In genomic region chr1:59355361-59355760, GRCh38 we compare ENCODE assay signal across 14 cellular contexts. TPM values are rescaled to one million over a fixed set of nuclear protein-coding genes. Genes with fewer than 3 reads are reported as not detected.
DNase-seq lines count a peak whose midpoint lies in the region; ATAC-seq and TF ChIP-seq lines count a peak whose summit lies in the region.
"Had no signal": no experiment of that assay in that cellular context is flagged by ENCODE, and none has a peak within 500 bp of the region (broad histone marks: within the 10 kb centered on the region; RNA-seq: fewer than 3 reads in every experiment).

No MANE protein-coding gene starts in this region.

- DNase-seq in T-helper 1 cell: no peak
- DNase-seq in PC-3: no peak
- DNase-seq in stimulated activated effector memory CD8-positive, alpha-beta T cell treated with anti-CD3 and anti-CD28 coated beads, Interleukin-12 subunit alpha, Interleukin-12 subunit beta, amount 100 ng/mL, for 72 hours (ENCODE audit: low spot score in 2 of 2): no peak
- DNase-seq in NCI-H1417 (lab: John Stamatoyannopoulos, UW): no peak
- DNase-seq in AG20443 (ENCODE audit: low spot score): no peak
- no peak for DNase-seq in NCI-H1048 (lab: John Stamatoyannopoulos, UW)
- DNase-seq: activated CD4-positive, alpha-beta T cell treated with anti-CD3 and anti-CD28 coated beads for 1 hour; NK-92 treated with Interleukin-12 subunit alpha and Interleukin-12 subunit beta, amount 100 ng/mL, for 24 hours; upper lobe of left lung had no signal

- CTCF ChIA-PET in PC-3 (lab: Charles Lee): no interaction called here

- ATAC-seq in HG02571 (IDR thresholded peaks at IDR 0.05; ENCODE audit: unreplicated experiment) (peak; percentile 68), PC-3 (peak; percentile 31; the same call in 1 of the 2 replicates)
- peak; percentile 79 for ATAC-seq in stimulated activated effector memory CD8-positive, alpha-beta T cell treated with anti-CD3 and anti-CD28 coated beads, Interleukin-12 subunit alpha, Interleukin-12 subunit beta, amount 100 ng/mL, for 72 hours
- ATAC-seq: A549 had no signal

- peak overlapping the region; percentile 31 for H3K27ac Mint-ChIP-seq in T-helper 1 cell treated with Interleukin-12 subunit alpha and Interleukin-12 subunit beta and Interleukin-4 antibody, amounts not matched to agents 30 μg/mL and 1 μg/mL, for 36 hours
- peak overlapping the region; percentile 79 for H3K27ac Mint-ChIP-seq in stimulated activated effector memory CD8-positive, alpha-beta T cell treated with anti-CD3 and anti-CD28 coated beads, Interleukin-12 subunit alpha, Interleukin-12 subunit beta, amount 100 ng/mL, for 72 hours

- H3K27me3 ChIP-seq in PC-3 (ENCODE audit: low read length): no peaks in the 10 kb centered on the region
- H3K27me3 ChIP-seq: upper lobe of left lung had no signal

- no peak overlapping the region for H2AFZ ChIP-seq in PC-3 (ENCODE audit: low read length)

- POLR2A ChIA-PET in PC-3 (lab: Charles Lee; ENCODE audit: unreplicated experiment): interaction anchor here (0.6 kb wide), 1 partner anchor 37 kb away, joined by 6 read pairs; no protein-coding TSS in a partner anchor

- no peak overlapping the region for H3K27ac ChIP-seq in PC-3 (ENCODE audit: low read length)
- H3K27ac ChIP-seq: A549, upper lobe of left lung had no signal

- H3K9me3 Mint-ChIP-seq in T-helper 1 cell treated with Interleukin-12 subunit alpha and Interleukin-12 subunit beta and Interleukin-4 antibody, amounts not matched to agents 30 μg/mL and 1 μg/mL, for 36 hours: peaks cover 4% of the 10 kb centered on the region
- H3K9me3 Mint-ChIP-seq in stimulated activated effector memory CD8-positive, alpha-beta T cell treated with anti-CD3 and anti-CD28 coated beads, Interleukin-12 subunit alpha, Interleukin-12 subunit beta, amount 100 ng/mL, for 72 hours: no peaks in the 10 kb centered on the region
- H3K9me3 Mint-ChIP-seq: IgD-negative memory B cell had no signal

- no peak overlapping the region for H3K9ac ChIP-seq in PC-3 (ENCODE audit: low read length)

- no peaks in the 10 kb centered on the region for H3F3A ChIP-seq in PC-3 (ENCODE audit: low read length, unreplicated experiment)

- no peaks in the 10 kb centered on the region for H3K79me2 ChIP-seq in PC-3 (ENCODE audit: low read length)

- H4K20me1 ChIP-seq in PC-3 (ENCODE audit: low read length): no peaks in the 10 kb centered on the region

- H3K9me3 ChIP-seq in PC-3 (ENCODE audit: low read length): no peaks in the 10 kb centered on the region
- H3K9me3 ChIP-seq: A549, upper lobe of left lung had no signal

- H3K36me3 Mint-ChIP-seq in T-helper 1 cell treated with Interleukin-12 subunit alpha and Interleukin-12 subunit beta and Interleukin-4 antibody, amounts not matched to agents 30 μg/mL and 1 μg/mL, for 36 hours (ENCODE audit: low read depth): peaks cover 19% of the 10 kb centered on the region
- no peaks in the 10 kb centered on the region for H3K36me3 Mint-ChIP-seq in stimulated activated effector memory CD8-positive, alpha-beta T cell treated with anti-CD3 and anti-CD28 coated beads, Interleukin-12 subunit alpha, Interleukin-12 subunit beta, amount 100 ng/mL, for 72 hours

- no peaks in the 10 kb centered on the region for H3K27me3 Mint-ChIP-seq in T-helper 1 cell treated with Interleukin-12 subunit alpha and Interleukin-12 subunit beta and Interleukin-4 antibody, amounts not matched to agents 30 μg/mL and 1 μg/mL, for 36 hours (ENCODE audit: low read depth)
- H3K27me3 Mint-ChIP-seq: IgD-negative memory B cell had no signal

- no peaks in the 10 kb centered on the region for H3K36me3 ChIP-seq in PC-3 (ENCODE audit: low read depth, low read length)
- H3K36me3 ChIP-seq: upper lobe of left lung had no signal

- H3K4me3 Mint-ChIP-seq in T-helper 1 cell treated with Interleukin-12 subunit alpha and Interleukin-12 subunit beta and Interleukin-4 antibody, amounts not matched to agents 30 μg/mL and 1 μg/mL, for 36 hours: no peak overlapping the region
- H3K4me3 Mint-ChIP-seq in stimulated activated effector memory CD8-positive, alpha-beta T cell treated with anti-CD3 and anti-CD28 coated beads, Interleukin-12 subunit alpha, Interleukin-12 subunit beta, amount 100 ng/mL, for 72 hours: peak overlapping the region; percentile 21

- H3K9me2 ChIP-seq in PC-3 (replicated peaks; ENCODE audit: low read length): no peaks in the 10 kb centered on the region

- H3K4me2 ChIP-seq in PC-3 (ENCODE audit: low read length): no peak overlapping the region
- H3K4me2 ChIP-seq: A549 had no signal

- BruUV-seq in PC-3 (replicated peaks; lab: Mats Ljungman, UMichigan): no TSS peak

- peaks cover 13% of the 10 kb centered on the region for H3K4me1 ChIP-seq in PC-3 (ENCODE audit: insufficient read depth, low read length)
- H3K4me1 ChIP-seq: upper lobe of left lung had no signal

- H3K4me3 ChIP-seq in PC-3 (ENCODE audit: low read length): no peak overlapping the region
- H3K4me3 ChIP-seq: A549, skin epidermis, upper lobe of left lung had no signal

- H3K4me1 Mint-ChIP-seq in T-helper 1 cell treated with Interleukin-12 subunit alpha and Interleukin-12 subunit beta and Interleukin-4 antibody, amounts not matched to agents 30 μg/mL and 1 μg/mL, for 36 hours (ENCODE audit: low read depth): peaks cover 17% of the 10 kb centered on the region
- H3K4me1 Mint-ChIP-seq in stimulated activated effector memory CD8-positive, alpha-beta T cell treated with anti-CD3 and anti-CD28 coated beads, Interleukin-12 subunit alpha, Interleukin-12 subunit beta, amount 100 ng/mL, for 72 hours: peaks cover 21% of the 10 kb centered on the region

- intact Hi-C loops in PC-3 (cut with micrococcal nuclease): no loop called here

- TF ChIP-seq CTCF in PC-3 (conservative IDR thresholded peaks at IDR 0.05; ENCODE audit: low read depth, low read length): no peak

RNA-seq across cellular contexts. Expression of gene FGGY, which starts 58.5 kb away (rescaled TPM):
- 7.4 and 10.1 TPM in 2 replicates for total RNA-seq in PC-3 (2014; rRNA removed)
